ENCODE assay signal across 1 cellular context in genomic region chr2:69685321-69686048, GRCh38.
TF ChIP-seq lines count a peak whose summit lies in the region.

No MANE protein-coding gene starts in this region.

TF ChIP-seq in SK-N-SH treated with all-trans-retinoic acid at 6 μM for 48 hours, 23 proteins besides CTCF, POLR2A, EP300 and RAD21 (continued from another document):
- no peak for TF ChIP-seq POU6F1 (CRISPR knock-in tag; IDR thresholded peaks at IDR 0.05; ENCODE audit: borderline replicate concordance, low read depth)
TF ChIP-seq in SK-N-SH treated with all-trans-retinoic acid at 6 μM for 48 hours: peak in this region for 0.
